Comparison of ENCODE assay signal across 1 cellular context in the genomic region with DNA sequence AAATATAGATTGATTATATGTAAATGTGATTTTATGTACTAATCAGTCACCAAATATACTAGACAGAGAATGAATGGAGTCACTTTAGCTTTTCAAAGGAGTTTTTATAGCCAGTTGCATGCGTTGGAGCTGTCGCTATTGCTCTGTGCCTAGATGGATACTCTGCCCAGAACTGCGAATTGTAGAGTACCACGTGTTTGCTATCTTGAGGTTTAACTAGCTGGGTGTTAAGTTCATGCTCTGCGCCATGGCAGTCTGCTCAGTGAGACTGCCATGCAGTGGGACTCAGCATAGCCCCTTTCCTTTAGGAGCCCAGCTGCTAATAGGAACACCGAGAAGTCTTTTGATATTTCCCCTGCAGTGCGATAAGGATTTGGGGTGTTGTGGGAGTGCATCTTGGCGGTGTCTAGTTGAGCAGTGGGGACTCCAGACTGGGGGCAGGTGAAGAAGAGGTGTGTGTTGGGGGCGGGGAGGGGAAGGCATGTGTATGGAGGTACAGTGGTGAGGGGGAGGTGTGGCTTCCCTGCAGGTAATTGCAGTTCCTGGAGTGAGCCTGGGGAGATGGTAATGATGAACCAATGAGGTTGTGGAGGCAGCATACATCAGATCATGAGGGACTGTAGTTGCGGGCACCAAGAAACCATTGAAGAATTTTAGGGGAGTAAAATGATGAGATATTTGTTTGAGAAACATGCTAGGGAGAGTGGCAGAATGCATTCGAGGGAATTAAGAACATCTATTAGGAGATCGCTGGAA.
TF ChIP-seq lines count a peak whose summit lies in the region.

No MANE protein-coding gene starts in this region.

TF ChIP-seq in WTC11, 78 proteins besides CTCF, POLR2A, EP300 and RAD21:
- TF ChIP-seq ZNF263 (CRISPR knock-in tag; IDR thresholded peaks at IDR 0.05; ENCODE audit: low read depth) (no peak), AFF4 (CRISPR knock-in tag; IDR thresholded peaks at IDR 0.05; ENCODE audit: borderline replicate concordance) (no peak), ZNF423 (CRISPR knock-in tag; IDR thresholded peaks at IDR 0.05) (peak; percentile 51)
- TF ChIP-seq, protein P1, sequence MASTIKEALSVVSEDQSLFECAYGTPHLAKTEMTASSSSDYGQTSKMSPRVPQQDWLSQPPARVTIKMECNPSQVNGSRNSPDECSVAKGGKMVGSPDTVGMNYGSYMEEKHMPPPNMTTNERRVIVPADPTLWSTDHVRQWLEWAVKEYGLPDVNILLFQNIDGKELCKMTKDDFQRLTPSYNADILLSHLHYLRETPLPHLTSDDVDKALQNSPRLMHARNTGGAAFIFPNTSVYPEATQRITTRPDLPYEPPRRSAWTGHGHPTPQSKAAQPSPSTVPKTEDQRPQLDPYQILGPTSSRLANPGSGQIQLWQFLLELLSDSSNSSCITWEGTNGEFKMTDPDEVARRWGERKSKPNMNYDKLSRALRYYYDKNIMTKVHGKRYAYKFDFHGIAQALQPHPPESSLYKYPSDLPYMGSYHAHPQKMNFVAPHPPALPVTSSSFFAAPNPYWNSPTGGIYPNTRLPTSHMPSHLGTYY (CRISPR knock-in tag; IDR thresholded peaks at IDR 0.05): no peak
